Comparison of ENCODE assay signal across 1 cellular context in genomic region chr10:124916585-124917167, GRCh38.
TF ChIP-seq lines count a peak whose summit lies in the region.

No MANE protein-coding gene starts in this region.

TF ChIP-seq in GM12878, 131 proteins besides CTCF, POLR2A, EP300 and RAD21 (continued from another document):
- TF ChIP-seq PML (IDR thresholded peaks at IDR 0.05; ENCODE audit: low read length) (peak; percentile 90; the same call in 1 of the 2 replicates), LARP7 (IDR thresholded peaks at IDR 0.05) (peak; percentile 20; the same call in 1 of the 2 replicates), BMI1 (IDR thresholded peaks at IDR 0.05; ENCODE audit: borderline replicate concordance) (no peak), ESRRA (IDR thresholded peaks at IDR 0.05; ENCODE audit: low read length) (no peak), BCL3 (IDR thresholded peaks at IDR 0.05; ENCODE audit: borderline replicate concordance, insufficient read depth, low read depth, low read length, poor library complexity, severe bottlenecking) (no peak), RB1 (IDR thresholded peaks at IDR 0.05; ENCODE audit: borderline replicate concordance) (0 out of 2 replicates have a peak, but pooled peaks have one; percentile 61), CHD2 (IDR thresholded peaks at IDR 0.05; ENCODE audit: borderline replicate concordance, low read depth, low read length) (peak; percentile 85), SMC3 (IDR thresholded peaks at IDR 0.05; ENCODE audit: borderline replicate concordance, low read length) (no peak), MYC (IDR thresholded peaks at IDR 0.05; ENCODE audit: insufficient read depth, insufficient read length, insufficient replicate concordance, low read length, severe bottlenecking) (no peak), BACH1 (IDR thresholded peaks at IDR 0.05; ENCODE audit: borderline replicate concordance) (peak; percentile 39; the same call in 1 of the 2 replicates), WRNIP1 (IDR thresholded peaks at IDR 0.05; ENCODE audit: borderline replicate concordance, low read depth, low read length) (no peak), BRCA1 (IDR thresholded peaks at IDR 0.05; ENCODE audit: low read depth, low read length) (no peak), ASH2L (IDR thresholded peaks at IDR 0.05; ENCODE audit: borderline replicate concordance, low read depth) (0 out of 2 replicates have a peak, but pooled peaks have one; percentile 73), CHD1 (IDR thresholded peaks at IDR 0.05; ENCODE audit: low read depth, low read length) (no peak), ELK1 (IDR thresholded peaks at IDR 0.05; ENCODE audit: low read depth, low read length) (no peak), CREM (IDR thresholded peaks at IDR 0.05; ENCODE audit: low read depth) (peak; percentile 94), RAD51 (IDR thresholded peaks at IDR 0.05) (no peak), RELA (IDR thresholded peaks at IDR 0.05; ENCODE audit: borderline replicate concordance, partially characterized antibody) (peak; percentile 34), ZBED1 (IDR thresholded peaks at IDR 0.05; ENCODE audit: borderline replicate concordance) (no peak), YBX1 (IDR thresholded peaks at IDR 0.05) (no peak), SIN3A (IDR thresholded peaks at IDR 0.05; ENCODE audit: low read depth, low read length) (no peak; the same call in 1 of the 2 replicates), FOXM1 (IDR thresholded peaks at IDR 0.05; ENCODE audit: low read depth, low read length) (no peak; the same call in 1 of the 2 replicates), IRF4 (IDR thresholded peaks at IDR 0.05; ENCODE audit: low read depth, low read length) (no peak), SIX5 (IDR thresholded peaks at IDR 0.05; ENCODE audit: low read depth, low read length, severe bottlenecking) (no peak), MTA2 (IDR thresholded peaks at IDR 0.05; ENCODE audit: low read depth) (no peak), SPI1 (IDR thresholded peaks at IDR 0.05; ENCODE audit: borderline replicate concordance, insufficient read depth, low read depth, low read length) (peak; percentile 73), FOS (IDR thresholded peaks at IDR 0.05; ENCODE audit: borderline replicate concordance, extremely low read depth, insufficient read length) (peak; percentile 44), CUX1 (IDR thresholded peaks at IDR 0.05; ENCODE audit: insufficient replicate concordance, low read depth, low read length) (no peak), EZH2 (IDR thresholded peaks at IDR 0.05; ENCODE audit: borderline replicate concordance, control insufficient read depth, low read depth, low read length) (no peak), TAF1 (IDR thresholded peaks at IDR 0.05; ENCODE audit: borderline replicate concordance, low read depth, low read length) (peak; percentile 88), MEF2B (IDR thresholded peaks at IDR 0.05; ENCODE audit: partially characterized antibody, poor library complexity, severe bottlenecking) (no peak), HDGF (IDR thresholded peaks at IDR 0.05) (no peak), HDAC6 (IDR thresholded peaks at IDR 0.05; ENCODE audit: unreplicated experiment) (no peak), EED (IDR thresholded peaks at IDR 0.05; ENCODE audit: low read depth) (0 out of 2 replicates have a peak, but pooled peaks have one; percentile 26), ZNF384 (IDR thresholded peaks at IDR 0.05; ENCODE audit: borderline replicate concordance, low read depth, low read length) (no peak), PAX8 (IDR thresholded peaks at IDR 0.05) (no peak), RELB (IDR thresholded peaks at IDR 0.05; ENCODE audit: low read depth) (peak; percentile 57)
- TF ChIP-seq, protein P1, sequence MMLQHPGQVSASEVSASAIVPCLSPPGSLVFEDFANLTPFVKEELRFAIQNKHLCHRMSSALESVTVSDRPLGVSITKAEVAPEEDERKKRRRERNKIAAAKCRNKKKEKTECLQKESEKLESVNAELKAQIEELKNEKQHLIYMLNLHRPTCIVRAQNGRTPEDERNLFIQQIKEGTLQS (IDR thresholded peaks at IDR 0.05; ENCODE audit: borderline replicate concordance, extremely low read depth, low read depth, low read length): no peak
- TF ChIP-seq, protein P2, sequence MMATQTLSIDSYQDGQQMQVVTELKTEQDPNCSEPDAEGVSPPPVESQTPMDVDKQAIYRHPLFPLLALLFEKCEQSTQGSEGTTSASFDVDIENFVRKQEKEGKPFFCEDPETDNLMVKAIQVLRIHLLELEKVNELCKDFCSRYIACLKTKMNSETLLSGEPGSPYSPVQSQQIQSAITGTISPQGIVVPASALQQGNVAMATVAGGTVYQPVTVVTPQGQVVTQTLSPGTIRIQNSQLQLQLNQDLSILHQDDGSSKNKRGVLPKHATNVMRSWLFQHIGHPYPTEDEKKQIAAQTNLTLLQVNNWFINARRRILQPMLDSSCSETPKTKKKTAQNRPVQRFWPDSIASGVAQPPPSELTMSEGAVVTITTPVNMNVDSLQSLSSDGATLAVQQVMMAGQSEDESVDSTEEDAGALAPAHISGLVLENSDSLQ (IDR thresholded peaks at IDR 0.05): no peak
- TF ChIP-seq, protein P3, sequence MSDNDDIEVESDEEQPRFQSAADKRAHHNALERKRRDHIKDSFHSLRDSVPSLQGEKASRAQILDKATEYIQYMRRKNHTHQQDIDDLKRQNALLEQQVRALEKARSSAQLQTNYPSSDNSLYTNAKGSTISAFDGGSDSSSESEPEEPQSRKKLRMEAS (IDR thresholded peaks at IDR 0.05; ENCODE audit: low read depth, low read length): peak; percentile 42; the same call in 1 of the 2 replicates
- TF ChIP-seq, protein P4, sequence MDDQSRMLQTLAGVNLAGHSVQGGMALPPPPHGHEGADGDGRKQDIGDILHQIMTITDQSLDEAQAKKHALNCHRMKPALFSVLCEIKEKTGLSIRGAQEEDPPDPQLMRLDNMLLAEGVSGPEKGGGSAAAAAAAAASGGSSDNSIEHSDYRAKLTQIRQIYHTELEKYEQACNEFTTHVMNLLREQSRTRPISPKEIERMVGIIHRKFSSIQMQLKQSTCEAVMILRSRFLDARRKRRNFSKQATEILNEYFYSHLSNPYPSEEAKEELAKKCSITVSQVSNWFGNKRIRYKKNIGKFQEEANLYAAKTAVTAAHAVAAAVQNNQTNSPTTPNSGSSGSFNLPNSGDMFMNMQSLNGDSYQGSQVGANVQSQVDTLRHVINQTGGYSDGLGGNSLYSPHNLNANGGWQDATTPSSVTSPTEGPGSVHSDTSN (IDR thresholded peaks at IDR 0.05; ENCODE audit: insufficient replicate concordance, low read depth, low read length): no peak
- TF ChIP-seq, protein P5, sequence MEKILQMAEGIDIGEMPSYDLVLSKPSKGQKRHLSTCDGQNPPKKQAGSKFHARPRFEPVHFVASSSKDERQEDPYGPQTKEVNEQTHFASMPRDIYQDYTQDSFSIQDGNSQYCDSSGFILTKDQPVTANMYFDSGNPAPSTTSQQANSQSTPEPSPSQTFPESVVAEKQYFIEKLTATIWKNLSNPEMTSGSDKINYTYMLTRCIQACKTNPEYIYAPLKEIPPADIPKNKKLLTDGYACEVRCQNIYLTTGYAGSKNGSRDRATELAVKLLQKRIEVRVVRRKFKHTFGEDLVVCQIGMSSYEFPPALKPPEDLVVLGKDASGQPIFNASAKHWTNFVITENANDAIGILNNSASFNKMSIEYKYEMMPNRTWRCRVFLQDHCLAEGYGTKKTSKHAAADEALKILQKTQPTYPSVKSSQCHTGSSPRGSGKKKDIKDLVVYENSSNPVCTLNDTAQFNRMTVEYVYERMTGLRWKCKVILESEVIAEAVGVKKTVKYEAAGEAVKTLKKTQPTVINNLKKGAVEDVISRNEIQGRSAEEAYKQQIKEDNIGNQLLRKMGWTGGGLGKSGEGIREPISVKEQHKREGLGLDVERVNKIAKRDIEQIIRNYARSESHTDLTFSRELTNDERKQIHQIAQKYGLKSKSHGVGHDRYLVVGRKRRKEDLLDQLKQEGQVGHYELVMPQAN (conservative IDR thresholded peaks at IDR 0.05): no peak
- TF ChIP-seq, protein P6, sequence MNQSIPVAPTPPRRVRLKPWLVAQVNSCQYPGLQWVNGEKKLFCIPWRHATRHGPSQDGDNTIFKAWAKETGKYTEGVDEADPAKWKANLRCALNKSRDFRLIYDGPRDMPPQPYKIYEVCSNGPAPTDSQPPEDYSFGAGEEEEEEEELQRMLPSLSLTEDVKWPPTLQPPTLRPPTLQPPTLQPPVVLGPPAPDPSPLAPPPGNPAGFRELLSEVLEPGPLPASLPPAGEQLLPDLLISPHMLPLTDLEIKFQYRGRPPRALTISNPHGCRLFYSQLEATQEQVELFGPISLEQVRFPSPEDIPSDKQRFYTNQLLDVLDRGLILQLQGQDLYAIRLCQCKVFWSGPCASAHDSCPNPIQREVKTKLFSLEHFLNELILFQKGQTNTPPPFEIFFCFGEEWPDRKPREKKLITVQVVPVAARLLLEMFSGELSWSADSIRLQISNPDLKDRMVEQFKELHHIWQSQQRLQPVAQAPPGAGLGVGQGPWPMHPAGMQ (IDR thresholded peaks at IDR 0.05; ENCODE audit: borderline replicate concordance): no peak
- TF ChIP-seq, protein P7, sequence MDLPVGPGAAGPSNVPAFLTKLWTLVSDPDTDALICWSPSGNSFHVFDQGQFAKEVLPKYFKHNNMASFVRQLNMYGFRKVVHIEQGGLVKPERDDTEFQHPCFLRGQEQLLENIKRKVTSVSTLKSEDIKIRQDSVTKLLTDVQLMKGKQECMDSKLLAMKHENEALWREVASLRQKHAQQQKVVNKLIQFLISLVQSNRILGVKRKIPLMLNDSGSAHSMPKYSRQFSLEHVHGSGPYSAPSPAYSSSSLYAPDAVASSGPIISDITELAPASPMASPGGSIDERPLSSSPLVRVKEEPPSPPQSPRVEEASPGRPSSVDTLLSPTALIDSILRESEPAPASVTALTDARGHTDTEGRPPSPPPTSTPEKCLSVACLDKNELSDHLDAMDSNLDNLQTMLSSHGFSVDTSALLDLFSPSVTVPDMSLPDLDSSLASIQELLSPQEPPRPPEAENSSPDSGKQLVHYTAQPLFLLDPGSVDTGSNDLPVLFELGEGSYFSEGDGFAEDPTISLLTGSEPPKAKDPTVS (IDR thresholded peaks at IDR 0.05; ENCODE audit: low read depth, low read length): no peak
